In genomic region chr7:154571772-154572171, GRCh38 we compare ENCODE assay signal across 36 cellular contexts.
"Had no signal": no experiment of that assay in that cellular context is flagged by ENCODE, and none has a peak within 500 bp of the region (broad histone marks: within the 10 kb centered on the region; RNA-seq: fewer than 3 reads in every experiment).

No MANE protein-coding gene starts in this region.

- H3K4me1 Mint-ChIP-seq: activated CD4-positive, alpha-beta memory T cell treated with anti-CD3 and anti-CD28 coated beads, Interleukin-2, amount 10 ng/mL, durations not matched to agents 7 days and 5 days; activated CD4-positive, alpha-beta T cell treated with anti-CD3 and anti-CD28 coated beads for 36 hours; activated CD8-positive, alpha-beta memory T cell treated with anti-CD3 and anti-CD28 coated beads, Interleukin-2, amount 10 ng/mL, durations not matched to agents 7 days and 5 days; activated naive CD8-positive, alpha-beta T cell treated with anti-CD3 and anti-CD28 coated beads for 36 hours; activated T-helper 17 cell treated with anti-CD3 and anti-CD28 coated beads, Interleukin-2, amount 50 U/mL, for 72 hours; WTC11 had no signal

- H3K27ac ChIP-seq: adrenal gland, body of pancreas, brain microvascular endothelial cell, breast epithelium, WERI-Rb-1 had no signal

- H3K27ac Mint-ChIP-seq: activated CD4-positive, alpha-beta memory T cell treated with anti-CD3 and anti-CD28 coated beads, Interleukin-2, amount 10 ng/mL, durations not matched to agents 7 days and 5 days; activated CD4-positive, alpha-beta T cell treated with anti-CD3 and anti-CD28 coated beads for 36 hours; activated CD8-positive, alpha-beta memory T cell treated with anti-CD3 and anti-CD28 coated beads, Interleukin-2, amount 10 ng/mL, durations not matched to agents 7 days and 5 days; activated CD8-positive, alpha-beta T cell treated with anti-CD3 and anti-CD28 coated beads, Interleukin-2, amount 10 ng/mL, durations not matched to agents 7 days and 5 days; activated naive CD4-positive, alpha-beta T cell treated with anti-CD3 and anti-CD28 coated beads for 36 hours; activated naive CD4-positive, alpha-beta T cell treated with anti-CD3 and anti-CD28 coated beads, Interleukin-2, amount 50 U/mL, for 72 hours; activated naive CD8-positive, alpha-beta T cell treated with anti-CD3 and anti-CD28 coated beads for 36 hours; activated T-cell treated with anti-CD3 and anti-CD28 coated beads, Interleukin-2, amount 50 U/mL, for 72 hours; activated T-helper 1 cell treated with anti-CD3 and anti-CD28 coated beads, Interleukin-12 subunit alpha, Interleukin-12 subunit beta, Interleukin-2, Interleukin-4 antibody, amounts not matched to agents 30 ng/mL and 10 ng/mL and 1 ng/mL, durations not matched to agents 14 hours and 24 hours and 36 hours; activated T-helper 17 cell treated with anti-CD3 and anti-CD28 coated beads, Interleukin-2, amount 50 U/mL, for 72 hours; T-helper 1 cell treated with Interleukin-12 subunit alpha and Interleukin-12 subunit beta and Interleukin-4 antibody, amounts not matched to agents 30 μg/mL and 1 μg/mL, for 36 hours; T-helper 2 cell treated with Interferon-gamma antibody and Interleukin-4, amounts not matched to agents 5 μg/mL and 100 μg/mL, for 36 hours; WTC11 had no signal

- H3K36me3 Mint-ChIP-seq: activated CD8-positive, alpha-beta memory T cell treated with anti-CD3 and anti-CD28 coated beads, Interleukin-2, amount 10 ng/mL, durations not matched to agents 7 days and 5 days; activated naive CD4-positive, alpha-beta T cell treated with anti-CD3 and anti-CD28 coated beads, Interleukin-2, amount 50 U/mL, for 72 hours; activated naive CD8-positive, alpha-beta T cell treated with anti-CD3 and anti-CD28 coated beads for 36 hours had no signal

- H3K4me3 ChIP-seq: adrenal gland, body of pancreas, breast epithelium had no signal

- H3K27me3 ChIP-seq: adrenal gland, body of pancreas, brain microvascular endothelial cell, breast epithelium had no signal

- H3K9me3 Mint-ChIP-seq: activated naive CD8-positive, alpha-beta T cell treated with anti-CD3 and anti-CD28 coated beads for 36 hours; activated T-cell treated with anti-CD3 and anti-CD28 coated beads, Interleukin-2, amount 50 U/mL, for 4 hours; activated T-helper 1 cell treated with anti-CD3 and anti-CD28 coated beads, Interleukin-12 subunit alpha, Interleukin-12 subunit beta, Interleukin-2, Interleukin-4 antibody, amounts not matched to agents 30 ng/mL and 10 ng/mL and 1 ng/mL, durations not matched to agents 14 hours and 24 hours and 36 hours; T-helper 1 cell treated with Interleukin-12 subunit alpha and Interleukin-12 subunit beta and Interleukin-4 antibody, amounts not matched to agents 30 μg/mL and 1 μg/mL, for 36 hours; T-helper 2 cell treated with Interferon-gamma antibody and Interleukin-4, amounts not matched to agents 5 μg/mL and 100 μg/mL, for 36 hours had no signal

- H3K9me3 ChIP-seq: adrenal gland, body of pancreas had no signal

- H3K4me3 Mint-ChIP-seq: activated CD4-positive, alpha-beta memory T cell treated with anti-CD3 and anti-CD28 coated beads, Interleukin-2, amount 10 ng/mL, durations not matched to agents 7 days and 5 days; activated CD4-positive, alpha-beta T cell treated with anti-CD3 and anti-CD28 coated beads for 36 hours; activated CD8-positive, alpha-beta memory T cell treated with anti-CD3 and anti-CD28 coated beads, Interleukin-2, amount 10 ng/mL, durations not matched to agents 7 days and 5 days; activated CD8-positive, alpha-beta T cell treated with anti-CD3 and anti-CD28 coated beads, Interleukin-2, amount 10 ng/mL, durations not matched to agents 7 days and 5 days; activated naive CD4-positive, alpha-beta T cell treated with anti-CD3 and anti-CD28 coated beads for 36 hours; activated naive CD8-positive, alpha-beta T cell treated with anti-CD3 and anti-CD28 coated beads for 36 hours; activated T-cell treated with anti-CD3 and anti-CD28 coated beads, Interleukin-2, amount 50 U/mL, for 4 hours; activated T-cell treated with anti-CD3 and anti-CD28 coated beads, Interleukin-2, amount 50 U/mL, for 72 hours; activated T-helper 1 cell treated with anti-CD3 and anti-CD28 coated beads, Interleukin-12 subunit alpha, Interleukin-12 subunit beta, Interleukin-2, Interleukin-4 antibody, amounts not matched to agents 30 ng/mL and 10 ng/mL and 1 ng/mL, durations not matched to agents 14 hours and 24 hours and 36 hours; activated T-helper 17 cell treated with anti-CD3 and anti-CD28 coated beads, Interleukin-2, amount 50 U/mL, for 72 hours; T-helper 1 cell treated with Interleukin-12 subunit alpha and Interleukin-12 subunit beta and Interleukin-4 antibody, amounts not matched to agents 30 μg/mL and 1 μg/mL, for 36 hours; T-helper 2 cell treated with Interferon-gamma antibody and Interleukin-4, amounts not matched to agents 5 μg/mL and 100 μg/mL, for 36 hours; WTC11 had no signal

- H3K36me3 ChIP-seq: adrenal gland, brain microvascular endothelial cell, breast epithelium, WERI-Rb-1 had no signal

- DNase-seq: activated CD4-positive, alpha-beta memory T cell treated with anti-CD3 and anti-CD28 coated beads, Interleukin-2, amount 10 ng/mL, durations not matched to agents 7 days and 5 days; activated CD4-positive, alpha-beta T cell treated with anti-CD3 and anti-CD28 coated beads for 1 hour; activated CD4-positive, alpha-beta T cell treated with anti-CD3 and anti-CD28 coated beads for 36 hours; activated CD4-positive, alpha-beta T cell treated with anti-CD3 and anti-CD28 coated beads for 48 hours; activated CD4-positive, alpha-beta T cell treated with anti-CD3 and anti-CD28 coated beads, Interleukin-2, amount 50 U/mL, for 48 hours; activated CD4-positive, CD25-positive, alpha-beta regulatory T cell; activated CD8-positive, alpha-beta memory T cell treated with anti-CD3 and anti-CD28 coated beads for 24 hours; activated CD8-positive, alpha-beta memory T cell treated with anti-CD3 and anti-CD28 coated beads, Interleukin-2, amount 10 ng/mL, durations not matched to agents 7 days and 5 days; activated CD8-positive, alpha-beta T cell treated with anti-CD3 and anti-CD28 coated beads, Interleukin-2, amount 10 ng/mL, durations not matched to agents 7 days and 5 days; activated effector memory CD4-positive, alpha-beta T cell treated with anti-CD3 and anti-CD28 coated beads, Interleukin-2, amount 50 U/mL, for 16 hours; activated gamma-delta T cell treated with Interleukin-2 at 50 U/mL for 16 hours; activated naive CD4-positive, alpha-beta T cell; activated naive CD4-positive, alpha-beta T cell treated with anti-CD3 and anti-CD28 coated beads for 36 hours; activated naive CD4-positive, alpha-beta T cell treated with anti-CD3 and anti-CD28 coated beads, Interleukin-2, amount 50 U/mL, for 16 hours; activated naive CD8-positive, alpha-beta T cell treated with anti-CD3 and anti-CD28 coated beads for 36 hours; activated T-cell treated with anti-CD3 and anti-CD28 coated beads for 4 hours; activated T-cell treated with anti-CD3 and anti-CD28 coated beads, Interleukin-2, amount 50 U/mL, for 1 hour; activated T-cell treated with anti-CD3 and anti-CD28 coated beads, Interleukin-2, amount 50 U/mL, for 4 hours; activated T-cell treated with anti-CD3 and anti-CD28 coated beads, Interleukin-2, amount 50 U/mL, for 72 hours; adrenal gland; amniotic stem cell; aorta; body of pancreas; brain microvascular endothelial cell; central memory CD4-positive, alpha-beta T cell; T-helper 1 cell; T-helper 2 cell; T-helper 9 cell; WERI-Rb-1 had no signal

- H3K4me1 ChIP-seq: adrenal gland, body of pancreas, breast epithelium had no signal

- H3K27me3 Mint-ChIP-seq: activated CD4-positive, alpha-beta memory T cell treated with anti-CD3 and anti-CD28 coated beads, Interleukin-2, amount 10 ng/mL, durations not matched to agents 7 days and 5 days; activated CD4-positive, alpha-beta T cell treated with anti-CD3 and anti-CD28 coated beads for 36 hours; activated CD8-positive, alpha-beta memory T cell treated with anti-CD3 and anti-CD28 coated beads, Interleukin-2, amount 10 ng/mL, durations not matched to agents 7 days and 5 days; activated naive CD8-positive, alpha-beta T cell treated with anti-CD3 and anti-CD28 coated beads for 36 hours; activated T-helper 17 cell treated with anti-CD3 and anti-CD28 coated beads, Interleukin-2, amount 50 U/mL, for 72 hours had no signal
